Comparison of ENCODE assay signal across 12 cellular contexts in genomic region chr1:94602802-94603625, GRCh38.
DNase-seq lines count a peak whose midpoint lies in the region; ATAC-seq and TF ChIP-seq lines count a peak whose summit lies in the region.
"Had no signal": no experiment of that assay in that cellular context is flagged by ENCODE, and none has a peak within 500 bp of the region (broad histone marks: within the 10 kb centered on the region; RNA-seq: fewer than 3 reads in every experiment).

No MANE protein-coding gene starts in this region.

- no peak for TF ChIP-seq EP300 in tibial nerve (IDR thresholded peaks at IDR 0.05)

- no peak for TF ChIP-seq POLR2A in tibial nerve (IDR thresholded peaks at IDR 0.05)

- H3K9me3 Mint-ChIP-seq in activated naive CD4-positive, alpha-beta T cell treated with anti-CD3 and anti-CD28 coated beads, Interleukin-2, amount 10 ng/mL, durations not matched to agents 7 days and 5 days, result no peaks in the 10 kb centered on the region
- H3K9me3 Mint-ChIP-seq in naive thymus-derived CD4-positive, alpha-beta T cell, result peaks cover 0 to 8% (median 0%) of the 10 kb centered on the region in 11 donors
- H3K9me3 Mint-ChIP-seq: nephron had no signal

- no peaks in the 10 kb centered on the region for H3K36me3 ChIP-seq in PC-3 (ENCODE audit: low read depth, low read length)
- H3K36me3 ChIP-seq in fibroblast of lung (ENCODE audit: control insufficient read depth, insufficient read depth, low read length), result no peaks in the 10 kb centered on the region
- H3K36me3 ChIP-seq in naive thymus-derived CD4-positive, alpha-beta T cell (ENCODE audit: control insufficient read depth in 2 of 3, insufficient read depth in 3 of 3, low read length in 3 of 3), result no peaks in the 10 kb centered on the region
- H3K36me3 ChIP-seq in tibial nerve, result no peaks in the 10 kb centered on the region
- H3K36me3 ChIP-seq: ascending aorta had no signal

- H3K9me2 ChIP-seq in PC-3 (replicated peaks; ENCODE audit: low read length), result no peaks in the 10 kb centered on the region

- H3K27me3 ChIP-seq in PC-3 (ENCODE audit: low read length) (no peaks in the 10 kb centered on the region), fibroblast of lung (ENCODE audit: control insufficient read depth, insufficient read depth, low read length) (no peaks in the 10 kb centered on the region), tibial nerve (no peaks in the 10 kb centered on the region)
- no peaks in the 10 kb centered on the region for H3K27me3 ChIP-seq in naive thymus-derived CD4-positive, alpha-beta T cell (ENCODE audit: control insufficient read depth in 2 of 2, insufficient read depth in 2 of 2, low read length in 2 of 2)
- H3K27me3 ChIP-seq: ascending aorta had no signal

- H3K36me3 Mint-ChIP-seq in activated naive CD4-positive, alpha-beta T cell treated with anti-CD3 and anti-CD28 coated beads, Interleukin-2, amount 10 ng/mL, durations not matched to agents 7 days and 5 days, result no peaks in the 10 kb centered on the region
- H3K36me3 Mint-ChIP-seq in naive thymus-derived CD4-positive, alpha-beta T cell, result no peaks in the 10 kb centered on the region

- no peak for TF ChIP-seq CTCF in PC-3 (conservative IDR thresholded peaks at IDR 0.05; ENCODE audit: low read depth, low read length)
- no peak for TF ChIP-seq CTCF in fibroblast of lung (conservative IDR thresholded peaks at IDR 0.05 in 1 of 2, IDR thresholded peaks at IDR 0.05 in 1 of 2; ENCODE audit: low read depth in 1 of 2, low read length in 2 of 2)
- no peak for TF ChIP-seq CTCF in tibial nerve (IDR thresholded peaks at IDR 0.05)

- DNase-seq in activated naive CD4-positive, alpha-beta T cell treated with anti-CD3 and anti-CD28 coated beads, Interleukin-2, amount 10 ng/mL, durations not matched to agents 7 days and 5 days, result no peak
- no peak for DNase-seq in activated naive CD4-positive, alpha-beta T cell treated with Interleukin-2 at 50 U/mL for 16 hours
- DNase-seq in PC-3, result peak; percentile 69
- peak; percentile 47 to 70 for DNase-seq in fibroblast of lung (ENCODE audit: low read depth in 2 of 2)
- DNase-seq in naive thymus-derived CD4-positive, alpha-beta T cell, result no peak
- no peak for DNase-seq in tibial nerve (ENCODE audit: low spot score in 2 of 2)
- DNase-seq: NCI-H2107, Right ventricle myocardium superior had no signal

- H3K79me2 ChIP-seq in PC-3 (ENCODE audit: low read length) (no peaks in the 10 kb centered on the region), fibroblast of lung (ENCODE audit: control insufficient read depth, insufficient read depth, low read length) (no peaks in the 10 kb centered on the region)

- ATAC-seq in PC-3, result no peak
- ATAC-seq in GM21737 (IDR thresholded peaks at IDR 0.05; ENCODE audit: unreplicated experiment), result no peak
- ATAC-seq in HG03196 (IDR thresholded peaks at IDR 0.05; ENCODE audit: unreplicated experiment), result no peak
- no peak for ATAC-seq in naive thymus-derived CD4-positive, alpha-beta T cell

- peaks cover 14% of the 10 kb centered on the region for H3F3A ChIP-seq in PC-3 (ENCODE audit: low read length, unreplicated experiment)

- peaks cover 50% of the 10 kb centered on the region for H3K27me3 Mint-ChIP-seq in activated naive CD4-positive, alpha-beta T cell treated with anti-CD3 and anti-CD28 coated beads, Interleukin-2, amount 10 ng/mL, durations not matched to agents 7 days and 5 days
- peaks cover 31 to 55% (median 34%) of the 10 kb centered on the region in 5 donors for H3K27me3 Mint-ChIP-seq in naive thymus-derived CD4-positive, alpha-beta T cell

- peaks cover 17% of the 10 kb centered on the region for H3K4me1 Mint-ChIP-seq in activated naive CD4-positive, alpha-beta T cell treated with anti-CD3 and anti-CD28 coated beads, Interleukin-2, amount 10 ng/mL, durations not matched to agents 7 days and 5 days
- peaks cover 0 to 22% (median 7%) of the 10 kb centered on the region in 7 donors for H3K4me1 Mint-ChIP-seq in naive thymus-derived CD4-positive, alpha-beta T cell
- H3K4me1 Mint-ChIP-seq: nephron had no signal

- peak overlapping the region; percentile 62 for H3K27ac Mint-ChIP-seq in activated naive CD4-positive, alpha-beta T cell treated with anti-CD3 and anti-CD28 coated beads, Interleukin-2, amount 10 ng/mL, durations not matched to agents 7 days and 5 days
- H3K27ac Mint-ChIP-seq in naive thymus-derived CD4-positive, alpha-beta T cell, result no peak overlapping the region
- H3K27ac Mint-ChIP-seq: nephron had no signal

- CTCF ChIA-PET in activated naive CD4-positive, alpha-beta T cell treated with anti-CD3 and anti-CD28 coated beads, Interleukin-2, amount 10 ng/mL, durations not matched to agents 7 days and 5 days (lab: Charles Lee), result interaction anchor here (1.5 kb wide), 1 partner anchor 482 kb away, joined by 3 read pairs; no protein-coding TSS in a partner anchor
- CTCF ChIA-PET in PC-3 (lab: Charles Lee), result interaction anchor here (0.7 kb wide), 1 partner anchor 481 kb away, joined by 3 read pairs; no protein-coding TSS in a partner anchor
- CTCF ChIA-PET in naive thymus-derived CD4-positive, alpha-beta T cell (lab: Charles Lee), result interaction anchor here (0.5 kb wide), 1 partner anchor 1761 kb away, joined by 3 read pairs; no protein-coding TSS in a partner anchor

- no TSS peak for BruUV-seq in PC-3 (replicated peaks; lab: Mats Ljungman, UMichigan)

- 84 to 85% methylated on average over 3 of the region's 3 CpGs for WGBS in tibial nerve, 2 donors

- peak overlapping the region; percentile 23; the same call in 1 of the 2 replicates for H2AFZ ChIP-seq in PC-3 (ENCODE audit: low read length)
- H2AFZ ChIP-seq in fibroblast of lung (ENCODE audit: low read length), result no peak overlapping the region

- peak overlapping the region; percentile 37; the same call in 1 of the 2 replicates for H3K4me3 ChIP-seq in PC-3 (ENCODE audit: low read length)
- H3K4me3 ChIP-seq in fibroblast of lung (replicated peaks in 1 of 4; ENCODE audit: control extremely low read depth in 1 of 4, insufficient read depth in 1 of 4, low read depth in 3 of 4, low read length in 4 of 4), result no peak overlapping the region
- H3K4me3 ChIP-seq in naive thymus-derived CD4-positive, alpha-beta T cell (ENCODE audit: low read length), result no peak overlapping the region
- H3K4me3 ChIP-seq in tibial nerve, result no peak overlapping the region
- H3K4me3 ChIP-seq: ascending aorta had no signal

- intact Hi-C loops in PC-3 (cut with micrococcal nuclease), result loop anchor here (5.0 kb wide), 2 partner anchors 49 to 139 kb away; no protein-coding TSS in a partner anchor
- intact Hi-C loops in naive thymus-derived CD4-positive, alpha-beta T cell (cut with micrococcal nuclease), result loop anchor here in 1 of 2 donors (10.0 kb wide), 1 partner anchor 202 kb away; no protein-coding TSS in a partner anchor

- POLR2A ChIA-PET in PC-3 (lab: Charles Lee; ENCODE audit: unreplicated experiment), result interaction anchor here (0.7 kb wide), 1 partner anchor 1016 kb away, joined by 4 read pairs; no protein-coding TSS in a partner anchor
- POLR2A ChIA-PET in naive thymus-derived CD4-positive, alpha-beta T cell (lab: Charles Lee), result no interaction called here

- H3K4me2 ChIP-seq in PC-3 (ENCODE audit: low read length), result peak overlapping the region; percentile 73
- H3K4me2 ChIP-seq in fibroblast of lung (ENCODE audit: extremely low read depth, insufficient read depth, low read length), result no peak overlapping the region

- H3K9me3 ChIP-seq in PC-3 (ENCODE audit: low read length) (no peaks in the 10 kb centered on the region), fibroblast of lung (ENCODE audit: control insufficient read depth, insufficient read depth, low read depth, low read length) (no peaks in the 10 kb centered on the region), tibial nerve (no peaks in the 10 kb centered on the region)
- no peaks in the 10 kb centered on the region for H3K9me3 ChIP-seq in naive thymus-derived CD4-positive, alpha-beta T cell (ENCODE audit: control insufficient read depth in 2 of 3, low read length in 3 of 3)
- H3K9me3 ChIP-seq: ascending aorta had no signal

- H3K9ac ChIP-seq in PC-3 (ENCODE audit: low read length), result no peak overlapping the region
- no peak overlapping the region for H3K9ac ChIP-seq in fibroblast of lung (ENCODE audit: insufficient read depth, low read length)

- no peak overlapping the region for H3K4me3 Mint-ChIP-seq in activated naive CD4-positive, alpha-beta T cell treated with anti-CD3 and anti-CD28 coated beads, Interleukin-2, amount 10 ng/mL, durations not matched to agents 7 days and 5 days
- peak overlapping the region in 1 of 10 donors; percentile 86 for H3K4me3 Mint-ChIP-seq in naive thymus-derived CD4-positive, alpha-beta T cell
- H3K4me3 Mint-ChIP-seq: nephron had no signal

- H4K20me1 ChIP-seq in PC-3 (ENCODE audit: low read length) (no peaks in the 10 kb centered on the region), fibroblast of lung (ENCODE audit: control insufficient read depth, extremely low read depth, insufficient read depth, low read length) (no peaks in the 10 kb centered on the region)

- H3K4me1 ChIP-seq in PC-3 (ENCODE audit: insufficient read depth, low read length) (peaks cover 57% of the 10 kb centered on the region), fibroblast of lung (ENCODE audit: control insufficient read depth, extremely low read depth, insufficient read depth, low read length) (peaks cover 4% of the 10 kb centered on the region), tibial nerve (peaks cover 0 to 18% (median 3%) of the 10 kb centered on the region in 4 donors)
- H3K4me1 ChIP-seq in naive thymus-derived CD4-positive, alpha-beta T cell (ENCODE audit: control insufficient read depth in 2 of 2, insufficient read depth in 2 of 2, low read length in 2 of 2), result no peaks in the 10 kb centered on the region
- H3K4me1 ChIP-seq: ascending aorta had no signal

- H3K27ac ChIP-seq in PC-3 (ENCODE audit: low read length) (peak overlapping the region; percentile 75), fibroblast of lung (ENCODE audit: insufficient read depth, low read length) (no peak overlapping the region), tibial nerve (no peak overlapping the region)
- no peak overlapping the region for H3K27ac ChIP-seq in naive thymus-derived CD4-positive, alpha-beta T cell (ENCODE audit: low read depth, low read length)
- H3K27ac ChIP-seq: ascending aorta had no signal

Comparison
In these comparisons a context has a peak if more than half of its experiments do, and no peak if none do; other contexts are left out.
1. DNase-seq: peak in PC-3 (single experiment) and fibroblast of lung (2 of 2); none in activated naive CD4-positive, alpha-beta T cell treated with anti-CD3 and anti-CD28 coated beads, Interleukin-2, amount 10 ng/mL, durations not matched to agents 7 days and 5 days (single experiment), activated naive CD4-positive, alpha-beta T cell treated with Interleukin-2 at 50 U/mL for 16 hours (single experiment), naive thymus-derived CD4-positive, alpha-beta T cell (0 of 9) and tibial nerve (0 of 2).